In the genomic region with DNA sequence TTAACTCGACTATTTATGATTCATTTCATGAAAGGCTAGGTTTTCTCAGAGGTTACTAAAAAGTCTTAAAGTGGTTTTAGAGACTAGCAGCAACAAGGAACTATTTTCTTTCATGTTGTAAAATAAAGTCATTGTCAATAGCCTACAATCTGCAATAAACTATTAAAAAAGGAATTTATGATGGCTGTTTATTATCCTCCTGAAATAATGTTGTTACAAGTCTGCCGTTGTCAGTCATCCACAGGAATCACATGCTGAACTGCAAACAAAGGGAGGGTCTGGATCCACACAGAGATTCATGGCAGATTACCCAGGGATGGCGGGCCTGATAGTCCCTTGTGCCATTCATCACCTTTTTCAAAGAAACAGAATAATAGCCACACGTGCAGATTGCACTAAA, we compare ENCODE assay signal across 33 cellular contexts. TPM values are rescaled to one million over a fixed set of nuclear protein-coding genes. Genes with fewer than 3 reads are reported as not detected.
"Had no signal": no experiment of that assay in that cellular context is flagged by ENCODE, and none has a peak within 500 bp of the region (broad histone marks: within the 10 kb centered on the region; RNA-seq: fewer than 3 reads in every experiment).

No MANE protein-coding gene starts in this region.

- H3K9me3 Mint-ChIP-seq: activated CD4-positive, alpha-beta T cell treated with anti-CD3 and anti-CD28 coated beads, Interleukin-2, amount 10 ng/mL, durations not matched to agents 7 days and 5 days; activated CD8-positive, alpha-beta T cell treated with anti-CD3 and anti-CD28 coated beads for 36 hours; activated naive CD4-positive, alpha-beta T cell treated with anti-CD3 and anti-CD28 coated beads, Interleukin-2, amount 50 U/mL, for 24 hours; brain; effector memory CD8-positive, alpha-beta T cell; memory B cell; nephron; stimulated activated naive CD8-positive, alpha-beta T cell treated with anti-CD3 and anti-CD28 coated beads, Interleukin-15, amount 100 ng/mL, for 72 hours had no signal

- H3K27me3 ChIP-seq: right atrium auricular region had no signal

- H3K4me1 ChIP-seq: gastroesophageal sphincter, pancreas, psoas muscle, right atrium auricular region, tibial artery had no signal

- H3K36me3 Mint-ChIP-seq: activated CD8-positive, alpha-beta memory T cell treated with anti-CD3 and anti-CD28 coated beads, Interleukin-2, amount 10 ng/mL, durations not matched to agents 7 days and 5 days; activated naive CD4-positive, alpha-beta T cell treated with anti-CD3 and anti-CD28 coated beads, Interleukin-2, amount 50 U/mL, for 24 hours; brain; memory B cell had no signal

- H3K4me1 Mint-ChIP-seq: activated CD8-positive, alpha-beta memory T cell treated with anti-CD3 and anti-CD28 coated beads, Interleukin-2, amount 10 ng/mL, durations not matched to agents 7 days and 5 days; activated naive CD4-positive, alpha-beta T cell treated with anti-CD3 and anti-CD28 coated beads, Interleukin-2, amount 50 U/mL, for 24 hours; brain; memory B cell; stimulated activated naive CD8-positive, alpha-beta T cell treated with anti-CD3 and anti-CD28 coated beads, Interleukin-15, amount 100 ng/mL, for 72 hours had no signal

- H3K4me3 ChIP-seq: gastroesophageal sphincter, pancreas, psoas muscle, right atrium auricular region, skin epidermis, tibial artery had no signal

- H3K27ac Mint-ChIP-seq: activated CD4-positive, alpha-beta T cell treated with anti-CD3 and anti-CD28 coated beads, Interleukin-2, amount 10 ng/mL, durations not matched to agents 7 days and 5 days; activated CD8-positive, alpha-beta memory T cell treated with anti-CD3 and anti-CD28 coated beads, Interleukin-2, amount 10 ng/mL, durations not matched to agents 7 days and 5 days; activated CD8-positive, alpha-beta T cell treated with anti-CD3 and anti-CD28 coated beads for 36 hours; activated naive CD4-positive, alpha-beta T cell treated with anti-CD3 and anti-CD28 coated beads, Interleukin-2, amount 50 U/mL, for 24 hours; brain; effector memory CD8-positive, alpha-beta T cell; memory B cell; stimulated activated naive CD8-positive, alpha-beta T cell treated with anti-CD3 and anti-CD28 coated beads, Interleukin-15, amount 100 ng/mL, for 72 hours had no signal

- H3K4me3 Mint-ChIP-seq: activated CD4-positive, alpha-beta T cell treated with anti-CD3 and anti-CD28 coated beads, Interleukin-2, amount 10 ng/mL, durations not matched to agents 7 days and 5 days; activated CD8-positive, alpha-beta memory T cell treated with anti-CD3 and anti-CD28 coated beads, Interleukin-2, amount 10 ng/mL, durations not matched to agents 7 days and 5 days; activated CD8-positive, alpha-beta T cell treated with anti-CD3 and anti-CD28 coated beads for 36 hours; activated naive CD4-positive, alpha-beta T cell treated with anti-CD3 and anti-CD28 coated beads, Interleukin-2, amount 50 U/mL, for 24 hours; brain; effector memory CD8-positive, alpha-beta T cell; memory B cell; stimulated activated naive CD8-positive, alpha-beta T cell treated with anti-CD3 and anti-CD28 coated beads, Interleukin-15, amount 100 ng/mL, for 72 hours had no signal

- H3K36me3 ChIP-seq: gastroesophageal sphincter, pancreas, right atrium auricular region, tibial artery, WERI-Rb-1 had no signal

- H3K9me3 ChIP-seq: gastroesophageal sphincter, pancreas, psoas muscle, right atrium auricular region, tibial artery had no signal

- ATAC-seq: activated CD8-positive, alpha-beta memory T cell treated with anti-CD3 and anti-CD28 coated beads, Interleukin-2, amount 10 ng/mL, durations not matched to agents 7 days and 5 days; activated CD8-positive, alpha-beta T cell treated with anti-CD3 and anti-CD28 coated beads for 36 hours; effector memory CD8-positive, alpha-beta T cell; esophagus mucosa; gastroesophageal sphincter; pancreas; psoas muscle; stimulated activated naive CD8-positive, alpha-beta T cell treated with anti-CD3 and anti-CD28 coated beads, Interleukin-15, amount 100 ng/mL, for 72 hours had no signal

- H3K27ac ChIP-seq: gastroesophageal sphincter, pancreas, psoas muscle, right atrium auricular region, skin epidermis, tibial artery, WERI-Rb-1 had no signal

- DNase-seq: activated CD4-positive, alpha-beta T cell treated with anti-CD3 and anti-CD28 coated beads, Interleukin-2, amount 10 ng/mL, durations not matched to agents 7 days and 5 days; activated CD4-positive, CD25-positive, alpha-beta regulatory T cell treated with anti-CD3 and anti-CD28 coated beads, Interleukin-2, amount 50 U/mL, for 72 hours; activated CD8-positive, alpha-beta memory T cell treated with anti-CD3 and anti-CD28 coated beads, Interleukin-2, amount 10 ng/mL, durations not matched to agents 7 days and 5 days; activated CD8-positive, alpha-beta T cell treated with anti-CD3 and anti-CD28 coated beads for 36 hours; activated gamma-delta T cell treated with Interleukin-2 at 50 U/mL for 16 hours; activated T-cell treated with anti-CD3 and anti-CD28 coated beads for 4 hours; aorta; effector memory CD8-positive, alpha-beta T cell; head of caudate nucleus; hypothalamus; pancreas; psoas muscle; stimulated activated CD4-positive, alpha-beta T cell treated with anti-CD3 and anti-CD28 coated beads, Interleukin-1b, Interleukin-23, amount 100 ng/mL, for 48 hours; stimulated activated naive CD8-positive, alpha-beta T cell treated with anti-CD3 and anti-CD28 coated beads, Interleukin-15, amount 100 ng/mL, for 72 hours; tibial artery; WERI-Rb-1 had no signal

RNA-seq across cellular contexts. Expression of gene TMEM174, which starts 49.2 kb away (rescaled TPM):
- total RNA-seq: activated CD4-positive, alpha-beta T cell treated with anti-CD3 and anti-CD28 coated beads, Interleukin-2, amount 10 ng/mL, durations not matched to agents 7 days and 5 days; activated CD8-positive, alpha-beta memory T cell treated with anti-CD3 and anti-CD28 coated beads, Interleukin-2, amount 10 ng/mL, durations not matched to agents 7 days and 5 days; activated CD8-positive, alpha-beta T cell treated with anti-CD3 and anti-CD28 coated beads for 36 hours; aorta; cardiac septum; chondrocyte; dermis microvascular lymphatic vessel endothelial cell; endothelial cell of umbilical vein; esophagus mucosa; gastroesophageal sphincter; lower leg skin; myocyte; pancreas; psoas muscle; right atrium auricular region; T-helper 2 cell treated with Interferon-gamma antibody and Interleukin-4, amounts not matched to agents 100 ng/mL and 5 ng/mL, for 36 hours; ureter had no signal
- polyA plus RNA-seq: adipose tissue, aorta, endothelial cell of umbilical vein, pancreas, psoas muscle had no signal
